ENCODE assay signal across 9 cellular contexts in the genomic region with DNA sequence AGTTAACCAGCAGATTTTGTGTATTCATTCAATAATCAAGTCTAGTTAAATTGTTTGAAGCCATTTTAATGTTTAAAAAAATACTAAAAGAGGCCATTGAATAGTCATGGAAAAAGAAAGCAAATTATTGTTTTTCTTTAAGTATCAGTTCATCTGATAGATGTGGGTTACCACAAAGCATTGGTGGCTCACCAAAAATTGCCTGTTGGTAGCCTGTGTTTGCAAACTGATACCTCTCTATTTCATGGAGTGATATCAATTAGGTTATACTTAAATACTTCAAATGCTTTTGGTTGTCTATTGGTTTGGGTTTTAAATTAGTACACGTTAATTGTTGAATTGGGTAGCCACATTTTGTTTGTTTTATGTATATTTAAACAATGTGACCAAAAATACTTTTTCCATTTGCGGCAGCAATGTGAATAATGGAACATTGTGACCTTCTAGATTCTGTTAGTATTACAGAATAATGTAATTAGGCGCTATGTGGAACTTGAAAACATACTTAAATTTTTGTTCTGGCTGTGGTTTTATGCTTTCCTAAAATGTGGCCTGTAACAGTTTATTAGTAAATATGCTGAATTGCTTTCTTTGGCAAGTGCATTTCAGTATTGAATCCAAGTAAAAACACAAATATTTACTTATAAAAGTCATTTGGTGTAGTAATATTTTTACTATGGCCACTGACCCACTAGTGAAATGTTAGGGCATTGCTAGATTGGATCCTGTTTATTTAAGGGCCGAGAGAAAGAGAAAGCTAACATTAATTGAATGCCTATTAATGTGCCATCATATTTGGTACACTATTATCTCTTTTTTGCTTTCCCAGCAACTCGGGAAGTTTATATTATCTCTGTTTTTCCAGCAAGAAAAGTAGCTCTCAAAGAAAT. TPM values are rescaled to one million over a fixed set of nuclear protein-coding genes. Genes with fewer than 3 reads are reported as not detected.
DNase-seq lines count a peak whose midpoint lies in the region; ATAC-seq, FAIRE-seq and TF ChIP-seq lines count a peak whose summit lies in the region.
"Had no signal": no experiment of that assay in that cellular context is flagged by ENCODE, and none has a peak within 500 bp of the region (broad histone marks: within the 10 kb centered on the region; RNA-seq: fewer than 3 reads in every experiment).

No MANE protein-coding gene starts in this region.

- DNase-seq in M059J (ENCODE audit: low read depth) = peak; percentile 21
- DNase-seq in activated CD8-positive, alpha-beta T cell treated with anti-CD3 and anti-CD28 coated beads for 36 hours = peak; percentile 86
- DNase-seq in stimulated activated effector memory CD8-positive, alpha-beta T cell treated with anti-CD3 and anti-CD28 coated beads, Interleukin-12 subunit alpha, Interleukin-12 subunit beta, amount 100 ng/mL, for 72 hours (ENCODE audit: low spot score in 2 of 2) = no peak
- no peak for DNase-seq in DMS53 (lab: John Stamatoyannopoulos, UW)
- no peak for DNase-seq in GM20000 (ENCODE audit: low spot score)
- DNase-seq: NCI-H524 had no signal

- H3K4me1 Mint-ChIP-seq in activated CD8-positive, alpha-beta T cell treated with anti-CD3 and anti-CD28 coated beads for 36 hours (ENCODE audit: low read depth) = peaks cover 65% of the 10 kb centered on the region
- H3K4me1 Mint-ChIP-seq in stimulated activated effector memory CD8-positive, alpha-beta T cell treated with anti-CD3 and anti-CD28 coated beads, Interleukin-12 subunit alpha, Interleukin-12 subunit beta, amount 100 ng/mL, for 72 hours = peaks cover 42% of the 10 kb centered on the region

- peak; percentile 66 for ATAC-seq in activated CD8-positive, alpha-beta T cell treated with anti-CD3 and anti-CD28 coated beads for 36 hours
- peak; percentile 83 for ATAC-seq in stimulated activated effector memory CD8-positive, alpha-beta T cell treated with anti-CD3 and anti-CD28 coated beads, Interleukin-12 subunit alpha, Interleukin-12 subunit beta, amount 100 ng/mL, for 72 hours
- ATAC-seq in GM18870 (IDR thresholded peaks at IDR 0.05; ENCODE audit: unreplicated experiment) (no peak), GM19455 (IDR thresholded peaks at IDR 0.05; ENCODE audit: unreplicated experiment) (no peak)

- peak overlapping the region; percentile 2 for H3K4me3 Mint-ChIP-seq in activated CD8-positive, alpha-beta T cell treated with anti-CD3 and anti-CD28 coated beads for 36 hours
- H3K4me3 Mint-ChIP-seq in stimulated activated effector memory CD8-positive, alpha-beta T cell treated with anti-CD3 and anti-CD28 coated beads, Interleukin-12 subunit alpha, Interleukin-12 subunit beta, amount 100 ng/mL, for 72 hours = peak overlapping the region; percentile 26

- peaks cover 28% of the 10 kb centered on the region for H3K36me3 Mint-ChIP-seq in activated CD8-positive, alpha-beta T cell treated with anti-CD3 and anti-CD28 coated beads for 36 hours (ENCODE audit: low read depth)
- peaks cover 32% of the 10 kb centered on the region for H3K36me3 Mint-ChIP-seq in stimulated activated effector memory CD8-positive, alpha-beta T cell treated with anti-CD3 and anti-CD28 coated beads, Interleukin-12 subunit alpha, Interleukin-12 subunit beta, amount 100 ng/mL, for 72 hours

- H3K27ac Mint-ChIP-seq in activated CD8-positive, alpha-beta T cell treated with anti-CD3 and anti-CD28 coated beads for 36 hours = peak overlapping the region; percentile 74
- peak overlapping the region; percentile 68 for H3K27ac Mint-ChIP-seq in stimulated activated effector memory CD8-positive, alpha-beta T cell treated with anti-CD3 and anti-CD28 coated beads, Interleukin-12 subunit alpha, Interleukin-12 subunit beta, amount 100 ng/mL, for 72 hours

- H3K9me3 Mint-ChIP-seq in activated CD8-positive, alpha-beta T cell treated with anti-CD3 and anti-CD28 coated beads for 36 hours = no peaks in the 10 kb centered on the region
- H3K9me3 Mint-ChIP-seq in stimulated activated effector memory CD8-positive, alpha-beta T cell treated with anti-CD3 and anti-CD28 coated beads, Interleukin-12 subunit alpha, Interleukin-12 subunit beta, amount 100 ng/mL, for 72 hours = no peaks in the 10 kb centered on the region

- intact Hi-C loops in activated CD8-positive, alpha-beta T cell treated with anti-CD3 and anti-CD28 coated beads for 36 hours (cut with micrococcal nuclease) = no loop called here

- no peaks in the 10 kb centered on the region for H3K27me3 Mint-ChIP-seq in activated CD8-positive, alpha-beta T cell treated with anti-CD3 and anti-CD28 coated beads for 36 hours

- FAIRE-seq in endometrium (lab: Jason Lieb, UNC) = peak; percentile 99

- no peak for TF ChIP-seq CTCF in activated CD8-positive, alpha-beta T cell treated with anti-CD3 and anti-CD28 coated beads for 36 hours (IDR thresholded peaks at IDR 0.05)
- no peak for TF ChIP-seq CTCF in GM20000 (IDR thresholded peaks at IDR 0.05; ENCODE audit: extremely low read depth, missing control alignments)

- CTCF ChIA-PET in activated CD8-positive, alpha-beta T cell treated with anti-CD3 and anti-CD28 coated beads for 36 hours (lab: Charles Lee) = interaction anchor here (1.0 to 2.6 kb wide), 2 partner anchors 10 to 25 kb away, joined by 3 to 7 read pairs; no protein-coding TSS in a partner anchor

- POLR2A ChIA-PET in activated CD8-positive, alpha-beta T cell treated with anti-CD3 and anti-CD28 coated beads for 36 hours (lab: Charles Lee) = interaction anchor here (1.0 kb wide), 1 partner anchor 8 kb away, joined by 3 read pairs; no protein-coding TSS in a partner anchor

RNA-seq across cellular contexts. Expression of gene NBL1, which starts 37.0 kb away (rescaled TPM):
- total RNA-seq in M059J (2014; rRNA removed; shearing (Covaris generic)) = 30.7 and 36.9 TPM in 2 replicates
- 10 to 100 TPM; 27.0 to 27.6 TPM for total RNA-seq in activated CD8-positive, alpha-beta T cell treated with anti-CD3 and anti-CD28 coated beads for 36 hours

RNA-seq across cellular contexts. Expression of gene HTR6, which starts 57.6 kb away (rescaled TPM):
- total RNA-seq in M059J (2014; rRNA removed; shearing (Covaris generic)) = not detected in 2 replicates
- total RNA-seq in activated CD8-positive, alpha-beta T cell treated with anti-CD3 and anti-CD28 coated beads for 36 hours = not detected

Comparison
In these comparisons a context has a peak if more than half of its experiments do, and no peak if none do; other contexts are left out.
1. DNase-seq: peak in M059J (single experiment) and activated CD8-positive, alpha-beta T cell treated with anti-CD3 and anti-CD28 coated beads for 36 hours (single experiment); none in stimulated activated effector memory CD8-positive, alpha-beta T cell treated with anti-CD3 and anti-CD28 coated beads, Interleukin-12 subunit alpha, Interleukin-12 subunit beta, amount 100 ng/mL, for 72 hours (0 of 2), DMS53 (single experiment) and GM20000 (single experiment).
2. ATAC-seq: peak in activated CD8-positive, alpha-beta T cell treated with anti-CD3 and anti-CD28 coated beads for 36 hours (single experiment) and stimulated activated effector memory CD8-positive, alpha-beta T cell treated with anti-CD3 and anti-CD28 coated beads, Interleukin-12 subunit alpha, Interleukin-12 subunit beta, amount 100 ng/mL, for 72 hours (single experiment); none in GM18870 (single experiment) and GM19455 (single experiment).